ENCODE assay signal across 1 cellular context in genomic region chr14:99040047-99040446, GRCh38.
TF ChIP-seq lines count a peak whose summit lies in the region.

No MANE protein-coding gene starts in this region.

TF ChIP-seq in GM23338, 12 proteins besides CTCF, POLR2A, EP300 and RAD21 (continued from another document):
- TF ChIP-seq, protein P1, sequence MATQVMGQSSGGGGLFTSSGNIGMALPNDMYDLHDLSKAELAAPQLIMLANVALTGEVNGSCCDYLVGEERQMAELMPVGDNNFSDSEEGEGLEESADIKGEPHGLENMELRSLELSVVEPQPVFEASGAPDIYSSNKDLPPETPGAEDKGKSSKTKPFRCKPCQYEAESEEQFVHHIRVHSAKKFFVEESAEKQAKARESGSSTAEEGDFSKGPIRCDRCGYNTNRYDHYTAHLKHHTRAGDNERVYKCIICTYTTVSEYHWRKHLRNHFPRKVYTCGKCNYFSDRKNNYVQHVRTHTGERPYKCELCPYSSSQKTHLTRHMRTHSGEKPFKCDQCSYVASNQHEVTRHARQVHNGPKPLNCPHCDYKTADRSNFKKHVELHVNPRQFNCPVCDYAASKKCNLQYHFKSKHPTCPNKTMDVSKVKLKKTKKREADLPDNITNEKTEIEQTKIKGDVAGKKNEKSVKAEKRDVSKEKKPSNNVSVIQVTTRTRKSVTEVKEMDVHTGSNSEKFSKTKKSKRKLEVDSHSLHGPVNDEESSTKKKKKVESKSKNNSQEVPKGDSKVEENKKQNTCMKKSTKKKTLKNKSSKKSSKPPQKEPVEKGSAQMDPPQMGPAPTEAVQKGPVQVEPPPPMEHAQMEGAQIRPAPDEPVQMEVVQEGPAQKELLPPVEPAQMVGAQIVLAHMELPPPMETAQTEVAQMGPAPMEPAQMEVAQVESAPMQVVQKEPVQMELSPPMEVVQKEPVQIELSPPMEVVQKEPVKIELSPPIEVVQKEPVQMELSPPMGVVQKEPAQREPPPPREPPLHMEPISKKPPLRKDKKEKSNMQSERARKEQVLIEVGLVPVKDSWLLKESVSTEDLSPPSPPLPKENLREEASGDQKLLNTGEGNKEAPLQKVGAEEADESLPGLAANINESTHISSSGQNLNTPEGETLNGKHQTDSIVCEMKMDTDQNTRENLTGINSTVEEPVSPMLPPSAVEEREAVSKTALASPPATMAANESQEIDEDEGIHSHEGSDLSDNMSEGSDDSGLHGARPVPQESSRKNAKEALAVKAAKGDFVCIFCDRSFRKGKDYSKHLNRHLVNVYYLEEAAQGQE (IDR thresholded peaks at IDR 0.05; ENCODE audit: unreplicated experiment), result no peak
- TF ChIP-seq ZNF331 (CRISPR knock-in tag; IDR thresholded peaks at IDR 0.05; ENCODE audit: low read depth) (no peak), NANOG (IDR thresholded peaks at IDR 0.05; ENCODE audit: borderline replicate concordance) (no peak), EZH2 (IDR thresholded peaks at IDR 0.05; ENCODE audit: low read depth, unreplicated experiment) (no peak), EZH2phosphoT487 (IDR thresholded peaks at IDR 0.05; ENCODE audit: unreplicated experiment) (no peak), JUNB (IDR thresholded peaks at IDR 0.05; ENCODE audit: unreplicated experiment) (no peak), POLR2AphosphoS5 (IDR thresholded peaks at IDR 0.05; ENCODE audit: low read depth) (no peak), CREB1 (CRISPR knock-in tag; IDR thresholded peaks at IDR 0.05; ENCODE audit: low read depth) (no peak)
- TF ChIP-seq, protein P2, sequence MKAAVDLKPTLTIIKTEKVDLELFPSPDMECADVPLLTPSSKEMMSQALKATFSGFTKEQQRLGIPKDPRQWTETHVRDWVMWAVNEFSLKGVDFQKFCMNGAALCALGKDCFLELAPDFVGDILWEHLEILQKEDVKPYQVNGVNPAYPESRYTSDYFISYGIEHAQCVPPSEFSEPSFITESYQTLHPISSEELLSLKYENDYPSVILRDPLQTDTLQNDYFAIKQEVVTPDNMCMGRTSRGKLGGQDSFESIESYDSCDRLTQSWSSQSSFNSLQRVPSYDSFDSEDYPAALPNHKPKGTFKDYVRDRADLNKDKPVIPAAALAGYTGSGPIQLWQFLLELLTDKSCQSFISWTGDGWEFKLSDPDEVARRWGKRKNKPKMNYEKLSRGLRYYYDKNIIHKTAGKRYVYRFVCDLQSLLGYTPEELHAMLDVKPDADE (IDR thresholded peaks at IDR 0.05), result no peak
- TF ChIP-seq, protein P3, sequence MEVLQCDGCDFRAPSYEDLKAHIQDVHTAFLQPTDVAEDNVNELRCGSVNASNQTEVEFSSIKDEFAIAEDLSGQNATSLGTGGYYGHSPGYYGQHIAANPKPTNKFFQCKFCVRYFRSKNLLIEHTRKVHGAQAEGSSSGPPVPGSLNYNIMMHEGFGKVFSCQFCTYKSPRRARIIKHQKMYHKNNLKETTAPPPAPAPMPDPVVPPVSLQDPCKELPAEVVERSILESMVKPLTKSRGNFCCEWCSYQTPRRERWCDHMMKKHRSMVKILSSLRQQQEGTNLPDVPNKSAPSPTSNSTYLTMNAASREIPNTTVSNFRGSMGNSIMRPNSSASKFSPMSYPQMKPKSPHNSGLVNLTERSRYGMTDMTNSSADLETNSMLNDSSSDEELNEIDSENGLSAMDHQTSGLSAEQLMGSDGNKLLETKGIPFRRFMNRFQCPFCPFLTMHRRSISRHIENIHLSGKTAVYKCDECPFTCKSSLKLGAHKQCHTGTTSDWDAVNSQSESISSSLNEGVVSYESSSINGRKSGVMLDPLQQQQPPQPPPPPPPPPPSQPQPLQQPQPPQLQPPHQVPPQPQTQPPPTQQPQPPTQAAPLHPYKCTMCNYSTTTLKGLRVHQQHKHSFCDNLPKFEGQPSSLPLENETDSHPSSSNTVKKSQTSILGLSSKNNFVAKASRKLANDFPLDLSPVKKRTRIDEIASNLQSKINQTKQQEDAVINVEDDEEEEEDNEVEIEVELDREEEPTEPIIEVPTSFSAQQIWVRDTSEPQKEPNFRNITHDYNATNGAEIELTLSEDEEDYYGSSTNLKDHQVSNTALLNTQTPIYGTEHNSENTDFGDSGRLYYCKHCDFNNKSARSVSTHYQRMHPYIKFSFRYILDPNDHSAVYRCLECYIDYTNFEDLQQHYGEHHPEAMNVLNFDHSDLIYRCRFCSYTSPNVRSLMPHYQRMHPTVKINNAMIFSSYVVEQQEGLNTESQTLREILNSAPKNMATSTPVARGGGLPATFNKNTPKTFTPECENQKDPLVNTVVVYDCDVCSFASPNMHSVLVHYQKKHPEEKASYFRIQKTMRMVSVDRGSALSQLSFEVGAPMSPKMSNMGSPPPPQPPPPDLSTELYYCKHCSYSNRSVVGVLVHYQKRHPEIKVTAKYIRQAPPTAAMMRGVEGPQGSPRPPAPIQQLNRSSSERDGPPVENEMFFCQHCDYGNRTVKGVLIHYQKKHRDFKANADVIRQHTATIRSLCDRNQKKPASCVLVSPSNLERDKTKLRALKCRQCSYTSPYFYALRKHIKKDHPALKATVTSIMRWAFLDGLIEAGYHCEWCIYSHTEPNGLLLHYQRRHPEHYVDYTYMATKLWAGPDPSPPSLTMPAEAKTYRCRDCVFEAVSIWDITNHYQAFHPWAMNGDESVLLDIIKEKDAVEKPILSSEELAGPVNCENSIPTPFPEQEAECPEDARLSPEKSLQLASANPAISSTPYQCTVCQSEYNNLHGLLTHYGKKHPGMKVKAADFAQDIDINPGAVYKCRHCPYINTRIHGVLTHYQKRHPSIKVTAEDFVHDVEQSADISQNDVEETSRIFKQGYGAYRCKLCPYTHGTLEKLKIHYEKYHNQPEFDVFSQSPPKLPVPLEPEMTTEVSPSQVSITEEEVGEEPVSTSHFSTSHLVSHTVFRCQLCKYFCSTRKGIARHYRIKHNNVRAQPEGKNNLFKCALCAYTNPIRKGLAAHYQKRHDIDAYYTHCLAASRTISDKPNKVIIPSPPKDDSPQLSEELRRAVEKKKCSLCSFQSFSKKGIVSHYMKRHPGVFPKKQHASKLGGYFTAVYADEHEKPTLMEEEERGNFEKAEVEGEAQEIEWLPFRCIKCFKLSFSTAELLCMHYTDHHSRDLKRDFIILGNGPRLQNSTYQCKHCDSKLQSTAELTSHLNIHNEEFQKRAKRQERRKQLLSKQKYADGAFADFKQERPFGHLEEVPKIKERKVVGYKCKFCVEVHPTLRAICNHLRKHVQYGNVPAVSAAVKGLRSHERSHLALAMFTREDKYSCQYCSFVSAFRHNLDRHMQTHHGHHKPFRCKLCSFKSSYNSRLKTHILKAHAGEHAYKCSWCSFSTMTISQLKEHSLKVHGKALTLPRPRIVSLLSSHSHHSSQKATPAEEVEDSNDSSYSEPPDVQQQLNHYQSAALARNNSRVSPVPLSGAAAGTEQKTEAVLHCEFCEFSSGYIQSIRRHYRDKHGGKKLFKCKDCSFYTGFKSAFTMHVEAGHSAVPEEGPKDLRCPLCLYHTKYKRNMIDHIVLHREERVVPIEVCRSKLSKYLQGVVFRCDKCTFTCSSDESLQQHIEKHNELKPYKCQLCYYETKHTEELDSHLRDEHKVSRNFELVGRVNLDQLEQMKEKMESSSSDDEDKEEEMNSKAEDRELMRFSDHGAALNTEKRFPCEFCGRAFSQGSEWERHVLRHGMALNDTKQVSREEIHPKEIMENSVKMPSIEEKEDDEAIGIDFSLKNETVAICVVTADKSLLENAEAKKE (CRISPR knock-in tag; IDR thresholded peaks at IDR 0.05), result no peak
